ENCODE assay signal across 8 cellular contexts in the genomic region with DNA sequence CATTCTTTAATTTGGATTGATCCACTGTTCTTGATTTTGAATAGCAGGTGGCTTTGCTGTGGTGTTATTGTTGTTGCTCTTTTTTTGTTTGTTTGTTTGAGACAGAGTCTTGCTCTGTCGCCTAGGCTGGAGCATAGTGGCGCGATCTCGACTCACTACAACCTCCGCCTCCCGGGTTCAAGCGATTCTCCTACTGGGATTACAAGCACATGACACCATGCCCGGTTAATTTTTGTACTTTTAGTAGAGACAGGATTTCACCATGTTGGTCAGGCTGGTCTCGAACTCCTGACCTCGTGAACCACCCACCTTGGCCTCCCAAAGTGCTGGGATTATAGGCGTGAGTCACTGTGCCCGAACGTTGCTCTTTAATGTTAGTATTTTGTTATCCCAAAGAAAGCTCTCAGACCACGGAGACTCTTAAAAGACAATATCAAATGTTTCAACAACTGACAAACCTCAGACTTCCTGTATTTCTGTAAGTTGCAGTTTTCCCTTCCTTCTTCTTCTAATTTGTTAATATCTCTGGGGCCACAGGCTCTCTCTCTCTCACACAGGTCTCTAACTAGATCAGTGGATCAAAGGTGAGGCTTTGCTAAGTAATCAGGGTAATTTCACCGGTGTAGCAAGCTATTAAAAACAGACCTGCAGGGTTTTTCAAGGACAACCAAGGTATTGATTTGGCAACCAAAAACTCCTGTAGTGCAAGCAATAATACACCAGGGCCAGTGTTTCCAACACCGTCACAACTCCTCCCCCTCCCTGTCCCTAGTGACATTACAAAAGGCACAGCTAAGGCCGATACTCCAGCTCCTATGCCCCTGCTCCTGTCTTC. TPM values are rescaled to one million over a fixed set of nuclear protein-coding genes. Genes with fewer than 3 reads are reported as not detected.
DNase-seq lines count a peak whose midpoint lies in the region; ATAC-seq and TF ChIP-seq lines count a peak whose summit lies in the region.

No MANE protein-coding gene starts in this region.

- peak overlapping the region; percentile 59 to 82 (median 78) for H3K9ac ChIP-seq in BLaER1 treated with 17β-estradiol and CSF1 and Interleukin-3, amounts not matched to agents 10 nM and 100 nM
- no peak overlapping the region for H3K9ac ChIP-seq in mammary epithelial cell (ENCODE audit: insufficient read depth, low read length)

- peak overlapping the region in 9 of 10 experiments; percentile 5 to 51 (median 41); a peak in 12 of 20 replicates for H3K4me3 ChIP-seq in BLaER1 treated with 17β-estradiol and CSF1 and Interleukin-3, amounts not matched to agents 10 nM and 100 nM
- H3K4me3 ChIP-seq in mammary epithelial cell (replicated peaks in 1 of 3; ENCODE audit: insufficient read depth in 1 of 3, low read depth in 2 of 3, low read length in 3 of 3) (no peak overlapping the region), lower leg skin (ENCODE audit: low read depth, poor library complexity, severe bottlenecking) (no peak overlapping the region), thoracic aorta (peak overlapping the region; percentile 27)

- TF ChIP-seq POLR2A in lower leg skin (IDR thresholded peaks at IDR 0.05): no peak

- WGBS in mammary epithelial cell (ENCODE audit: low coverage, missing lambda C conversion rate): 71% methylated on average over 12 of the region's 17 CpGs
- 55 to 56% methylated on average over 17 of the region's 17 CpGs for WGBS in lower leg skin, 2 donors

- peak overlapping the region; percentile 69 to 96 (median 84) for H3K4me2 ChIP-seq in BLaER1 treated with 17β-estradiol and CSF1 and Interleukin-3, amounts not matched to agents 10 nM and 100 nM
- H3K4me2 ChIP-seq in mammary epithelial cell (ENCODE audit: insufficient read depth, low read depth, low read length): peak overlapping the region; percentile 28

- dilution Hi-C loops in mammary epithelial cell (cut with HindIII; ENCODE audit: low sequenced_read_pairs): no loop called here

- in situ Hi-C loops in mammary epithelial cell (cut with MboI; ENCODE audit: low sequenced_read_pairs in 2 of 2) (no loop called here), GM13977 (cut with MboI; ENCODE audit: low pct_unique_long_range_greater_than_20kb, low sequenced_read_pairs, unreplicated experiment) (no loop called here)

- H3K36me3 Mint-ChIP-seq in T-cell: no peaks in the 10 kb centered on the region

- CTCF ChIA-PET in T-cell (lab: Charles Lee) (interaction anchor here (0.6 to 1.6 kb wide), 10 partner anchors 10 to 302 kb away, joined by 3 to 5 read pairs (median 4); no protein-coding TSS in a partner anchor), mammary epithelial cell (lab: Charles Lee; ENCODE audit: low non-redundant PET) (interaction anchor here (0.6 kb wide), 2 partner anchors 10 to 31 kb away, joined by 3 to 8 read pairs; no protein-coding TSS in a partner anchor)

- H3K79me2 ChIP-seq in mammary epithelial cell (ENCODE audit: insufficient read depth, low read length): no peaks in the 10 kb centered on the region

- peak overlapping the region; percentile 72 to 83 (median 81) for H3K4me3 Mint-ChIP-seq in T-cell

- POLR2A ChIA-PET in T-cell (lab: Charles Lee): interaction anchor here (0.5 to 1.8 kb wide), 10 partner anchors 10 to 1496 kb away, joined by 3 to 10 read pairs (median 6); no protein-coding TSS in a partner anchor

- no peaks in the 10 kb centered on the region for H3K9me3 ChIP-seq in BLaER1 treated with 17β-estradiol and CSF1 and Interleukin-3, amounts not matched to agents 10 nM and 100 nM (replicated peaks in 1 of 11)
- H3K9me3 ChIP-seq in mammary epithelial cell (replicated peaks; ENCODE audit: insufficient read depth, low read length) (no peaks in the 10 kb centered on the region), thoracic aorta (no peaks in the 10 kb centered on the region)

- peak overlapping the region; percentile 97 to 99 for H3K27ac Mint-ChIP-seq in T-cell

- peak; percentile 64 for ATAC-seq in GM19452 (IDR thresholded peaks at IDR 0.05; ENCODE audit: unreplicated experiment)
- ATAC-seq in T-cell (replicated peaks in 1 of 4): peak; percentile 63 to 77 (median 68)
- no peak for ATAC-seq in thoracic aorta (ENCODE audit: insufficient number of reproducible peaks, low FRiP score, low read depth)

- H4K20me1 ChIP-seq in BLaER1 treated with 17β-estradiol and CSF1 and Interleukin-3, amounts not matched to agents 10 nM and 100 nM: no peaks in the 10 kb centered on the region
- no peaks in the 10 kb centered on the region for H4K20me1 ChIP-seq in mammary epithelial cell (ENCODE audit: insufficient read depth, low read length)

- H3K27ac ChIP-seq in BLaER1 treated with 17β-estradiol and CSF1 and Interleukin-3, amounts not matched to agents 10 nM and 100 nM: peak overlapping the region; percentile 77 to 93 (median 89)
- H3K27ac ChIP-seq in mammary epithelial cell (ENCODE audit: insufficient read depth, low read depth, low read length) (peak overlapping the region; percentile 13), thoracic aorta (peak overlapping the region in 1 of 2 donors; percentile 24)

- H3K4me1 ChIP-seq in BLaER1 treated with 17β-estradiol and CSF1 and Interleukin-3, amounts not matched to agents 10 nM and 100 nM: peaks cover 31 to 72% (median 46%) of the 10 kb centered on the region in 10 experiments
- H3K4me1 ChIP-seq in mammary epithelial cell (ENCODE audit: insufficient read depth, low read length) (peaks cover 17% of the 10 kb centered on the region), thoracic aorta (ENCODE audit: control insufficient read depth in 1 of 2, low read depth in 2 of 2) (peaks cover 9 to 12% of the 10 kb centered on the region in 2 donors)

- no peaks in the 10 kb centered on the region for H3K36me3 ChIP-seq in BLaER1 treated with 17β-estradiol and CSF1 and Interleukin-3, amounts not matched to agents 10 nM and 100 nM
- H3K36me3 ChIP-seq in mammary epithelial cell (ENCODE audit: insufficient read depth, low read length): no peaks in the 10 kb centered on the region
- no peaks in the 10 kb centered on the region for H3K36me3 ChIP-seq in thoracic aorta

- intact Hi-C loops in mammary epithelial cell (cut with micrococcal nuclease): no loop called here
- intact Hi-C loops in lower leg skin (cut with DNase I; ENCODE audit: low total_unique reads): no loop called here

- no peak for TF ChIP-seq CTCF in mammary epithelial cell (conservative IDR thresholded peaks at IDR 0.05 in 1 of 2, IDR thresholded peaks at IDR 0.05 in 1 of 2; ENCODE audit: extremely low read depth in 1 of 2, insufficient read depth in 1 of 2, low read depth in 1 of 2, low read length in 2 of 2)
- TF ChIP-seq CTCF in lower leg skin (IDR thresholded peaks at IDR 0.05): no peak
- no peak for TF ChIP-seq CTCF in thoracic aorta (IDR thresholded peaks at IDR 0.05)
- TF ChIP-seq CTCF in GM13977 (IDR thresholded peaks at IDR 0.05; ENCODE audit: extremely low read depth, insufficient read depth, missing control alignments): no peak

- DNase-seq in HK-2 (ENCODE audit: unreplicated experiment) (peak; percentile 64), T-cell (peak in 24 of 34 experiments; percentile 3 to 55 (median 28)), mammary epithelial cell (peak; percentile 68), lower leg skin (ENCODE audit: low spot score in 2 of 2) (peak; percentile 42 to 86), thoracic aorta (ENCODE audit: low spot score) (no peak), GM13977 (ENCODE audit: low spot score) (no peak)

- no peaks in the 10 kb centered on the region for H3K9me3 Mint-ChIP-seq in T-cell

- H3K27me3 Mint-ChIP-seq in T-cell: no peaks in the 10 kb centered on the region

- peak overlapping the region; percentile 75 for H2AFZ ChIP-seq in mammary epithelial cell (ENCODE audit: low read depth, low read length)

- BruUV-seq in mammary epithelial cell (replicated peaks; lab: Mats Ljungman, UMichigan): no TSS peak

- peaks cover 49 to 66% (median 51%) of the 10 kb centered on the region in 3 donors for H3K4me1 Mint-ChIP-seq in T-cell

- H3K27me3 ChIP-seq in BLaER1 treated with 17β-estradiol and CSF1 and Interleukin-3, amounts not matched to agents 10 nM and 100 nM: no peaks in the 10 kb centered on the region
- H3K27me3 ChIP-seq in mammary epithelial cell (ENCODE audit: insufficient read depth, low read length) (no peaks in the 10 kb centered on the region), thoracic aorta (replicated peaks; ENCODE audit: insufficient read depth) (no peaks in the 10 kb centered on the region)

RNA-seq across cellular contexts. Expression of a gene that starts 48.8 kb away (rescaled TPM):
- total RNA-seq in T-cell (10 to 100 TPM; 57.6 to 92.4 (median 87.5) TPM), mammary epithelial cell (10 to 100 TPM; 30.8 to 39.8 TPM), lower leg skin (10 to 100 TPM; 37.8 to 67.6 (median 50.5) TPM), thoracic aorta (10 to 100 TPM; 12.5 to 21.4 TPM)
- 8.7 TPM for polyA plus RNA-seq in mammary epithelial cell
- polyA minus RNA-seq in mammary epithelial cell: 63.7 TPM

Comparison
In these comparisons a context has a peak if more than half of its experiments do, and no peak if none do; other contexts are left out.
1. H3K4me3 ChIP-seq: peak in BLaER1 treated with 17β-estradiol and CSF1 and Interleukin-3, amounts not matched to agents 10 nM and 100 nM (9 of 10) and thoracic aorta (single experiment); none in mammary epithelial cell (0 of 3) and lower leg skin (single experiment).
2. DNase-seq: peak in HK-2 (single experiment), T-cell (24 of 34), mammary epithelial cell (single experiment) and lower leg skin (2 of 2); none in thoracic aorta (single experiment) and GM13977 (single experiment).